ENCODE assay signal across 1 cellular context in the genomic region with DNA sequence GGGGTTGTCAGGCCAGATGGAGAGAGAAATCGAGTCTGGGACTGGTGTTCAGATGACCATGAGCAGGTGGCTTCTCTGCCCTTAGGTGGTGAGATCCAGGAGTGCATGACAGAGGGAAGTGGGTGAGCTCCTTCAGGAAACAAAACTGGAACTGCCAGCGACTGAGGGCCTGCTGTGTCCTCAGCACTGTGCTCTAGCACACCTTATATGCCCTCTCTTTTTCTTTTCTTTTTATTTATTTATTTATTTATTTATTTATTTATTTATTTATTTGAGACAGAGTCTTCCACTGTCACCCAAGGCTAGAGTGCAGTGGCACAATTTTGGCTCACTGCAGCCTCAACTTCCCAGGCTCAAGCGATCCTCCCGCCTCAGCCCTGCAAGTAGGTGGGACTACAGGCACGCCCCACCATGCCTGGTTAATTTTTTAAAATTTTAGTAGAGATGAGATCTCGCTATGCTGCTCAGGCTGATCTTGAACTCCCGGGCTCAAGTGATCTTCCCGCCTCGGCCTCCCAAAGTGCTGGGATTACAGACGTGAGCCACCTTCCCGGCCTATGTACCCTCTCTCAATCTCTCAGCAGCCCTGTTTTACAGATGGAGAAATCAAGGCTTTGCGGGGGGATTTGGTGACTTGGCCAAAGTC.
TF ChIP-seq lines count a peak whose summit lies in the region.

No MANE protein-coding gene starts in this region.

TF ChIP-seq in HEK293, 187 proteins besides CTCF, POLR2A, EP300 and RAD21 (continued from another document):
- 0 out of 2 replicates have a peak, but pooled peaks have one; percentile 64 for TF ChIP-seq ZNF639 (tag by site-specific recombination; IDR thresholded peaks at IDR 0.05)
- TF ChIP-seq ZNF292 (tag by site-specific recombination; IDR thresholded peaks at IDR 0.05; ENCODE audit: borderline replicate concordance, low read depth): peak; percentile 62; the same call in 1 of the 2 replicates
- TF ChIP-seq ZNF514 (tag by site-specific recombination; IDR thresholded peaks at IDR 0.05): peak; percentile 87; the same call in 1 of the 2 replicates
- TF ChIP-seq ZNF146 (tag by site-specific recombination; IDR thresholded peaks at IDR 0.05): peak; percentile 9; the same call in 1 of the 2 replicates
- no peak for TF ChIP-seq ZNF792 (tag by site-specific recombination; IDR thresholded peaks at IDR 0.05)
- TF ChIP-seq ZNF223 (tag by site-specific recombination; IDR thresholded peaks at IDR 0.05): peak; percentile 74
- no peak for TF ChIP-seq KLF1 (tag by site-specific recombination; IDR thresholded peaks at IDR 0.05)
- TF ChIP-seq ZNF555 (tag by site-specific recombination; conservative IDR thresholded peaks at IDR 0.05): peak; percentile 87
- 0 out of 2 replicates have a peak, but pooled peaks have one; percentile 67 for TF ChIP-seq ZNF19 (tag by site-specific recombination; IDR thresholded peaks at IDR 0.05; ENCODE audit: low read depth)
- TF ChIP-seq ZNF404 (tag by site-specific recombination; IDR thresholded peaks at IDR 0.05): peak; percentile 87; the same call in 1 of the 2 replicates
- peak; percentile 68 for TF ChIP-seq ZXDB (tag by site-specific recombination; IDR thresholded peaks at IDR 0.05)
- TF ChIP-seq ZNF558 (tag by site-specific recombination; IDR thresholded peaks at IDR 0.05): peak; percentile 84
- peak; percentile 33; the same call in 1 of the 2 replicates for TF ChIP-seq GLI2 (tag by site-specific recombination; IDR thresholded peaks at IDR 0.05; ENCODE audit: borderline replicate concordance, low read depth)
- TF ChIP-seq YY2 (tag by site-specific recombination; IDR thresholded peaks at IDR 0.05): no peak
- peak; percentile 97 for TF ChIP-seq ZNF266 (tag by site-specific recombination; IDR thresholded peaks at IDR 0.05; ENCODE audit: low read depth)
- no peak for TF ChIP-seq MYNN (tag by site-specific recombination; IDR thresholded peaks at IDR 0.05; ENCODE audit: borderline replicate concordance)
- peak; percentile 84 for TF ChIP-seq ZNF140 (tag by site-specific recombination; IDR thresholded peaks at IDR 0.05)
- TF ChIP-seq ZNF785 (tag by site-specific recombination; IDR thresholded peaks at IDR 0.05): 0 out of 2 replicates have a peak, but pooled peaks have one; percentile 52
- TF ChIP-seq ZNF623 (tag by site-specific recombination; IDR thresholded peaks at IDR 0.05): peak; percentile 78
- 0 out of 2 replicates have a peak, but pooled peaks have one; percentile 40 for TF ChIP-seq ZBTB1 (tag by site-specific recombination; IDR thresholded peaks at IDR 0.05)
- TF ChIP-seq REST (tag by site-specific recombination; IDR thresholded peaks at IDR 0.05): peak; percentile 73; the same call in 1 of the 2 replicates
- TF ChIP-seq ZNF664 (tag by site-specific recombination; IDR thresholded peaks at IDR 0.05): peak; percentile 88
- peak; percentile 66 for TF ChIP-seq ZBTB11 (tag by site-specific recombination; conservative IDR thresholded peaks at IDR 0.05; ENCODE audit: low read depth)
- peak; percentile 86 for TF ChIP-seq ZNF426 (tag by site-specific recombination; IDR thresholded peaks at IDR 0.05)
- peak; percentile 83 for TF ChIP-seq ZNF791 (tag by site-specific recombination; IDR thresholded peaks at IDR 0.05)
- 0 out of 2 replicates have a peak, but pooled peaks have one; percentile 28 for TF ChIP-seq ZNF354C (tag by site-specific recombination; IDR thresholded peaks at IDR 0.05; ENCODE audit: borderline replicate concordance, low read depth)
- TF ChIP-seq ZNF133 (tag by site-specific recombination; IDR thresholded peaks at IDR 0.05): no peak
- TF ChIP-seq ZNF629 (tag by site-specific recombination; IDR thresholded peaks at IDR 0.05): peak; percentile 60; the same call in 1 of the 2 replicates
- TF ChIP-seq ZBTB8A (tag by site-specific recombination; IDR thresholded peaks at IDR 0.05): peak; percentile 78
- peak; percentile 97 for TF ChIP-seq ZNF394 (tag by site-specific recombination; IDR thresholded peaks at IDR 0.05; ENCODE audit: borderline replicate concordance)
- peak; percentile 76 for TF ChIP-seq ZNF560 (tag by site-specific recombination; IDR thresholded peaks at IDR 0.05; ENCODE audit: borderline replicate concordance)
- no peak for TF ChIP-seq REPIN1 (tag by site-specific recombination; IDR thresholded peaks at IDR 0.05; ENCODE audit: low read depth)
- peak; percentile 63 for TF ChIP-seq ZBTB21 (tag by site-specific recombination; IDR thresholded peaks at IDR 0.05)
- TF ChIP-seq ZNF518A (tag by site-specific recombination; conservative IDR thresholded peaks at IDR 0.05; ENCODE audit: low read depth): peak; percentile 94
- no peak for TF ChIP-seq ZNF571 (tag by site-specific recombination; IDR thresholded peaks at IDR 0.05)
- no peak for TF ChIP-seq ZNF548 (tag by site-specific recombination; IDR thresholded peaks at IDR 0.05)
- TF ChIP-seq ZNF433 (tag by site-specific recombination; IDR thresholded peaks at IDR 0.05; ENCODE audit: low read depth): peak; percentile 87
- no peak for TF ChIP-seq ZFP37 (tag by site-specific recombination; IDR thresholded peaks at IDR 0.05)
- peak; percentile 38 for TF ChIP-seq ZNF654 (tag by site-specific recombination; IDR thresholded peaks at IDR 0.05; ENCODE audit: low read depth)
- TF ChIP-seq ZNF776 (tag by site-specific recombination; IDR thresholded peaks at IDR 0.05; ENCODE audit: borderline replicate concordance): no peak
- peak; percentile 36; the same call in 1 of the 2 replicates for TF ChIP-seq ZNF138 (tag by site-specific recombination; IDR thresholded peaks at IDR 0.05; ENCODE audit: borderline replicate concordance)
TF ChIP-seq in HEK293: peak in this region for 35.
